In the genomic region with DNA sequence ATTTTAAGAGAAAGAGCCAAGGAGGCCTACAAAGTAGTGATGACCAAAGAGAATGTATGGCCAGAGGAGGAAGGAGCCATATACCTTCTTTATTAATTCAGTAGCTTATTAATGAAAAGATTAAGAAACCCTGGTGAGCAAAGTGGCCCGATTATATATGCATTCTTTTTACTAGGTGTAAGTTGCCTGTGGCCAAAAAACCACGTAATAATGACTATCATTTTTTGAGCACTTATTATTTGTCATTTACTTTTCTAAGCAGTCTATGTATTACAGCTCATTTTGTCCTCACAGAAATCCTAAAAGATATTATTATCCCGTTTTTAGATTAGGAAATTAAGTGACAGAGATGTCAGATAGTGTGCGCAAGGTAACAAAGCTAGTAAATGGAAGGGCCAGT, we compare ENCODE assay signal across 17 cellular contexts. TPM values are rescaled to one million over a fixed set of nuclear protein-coding genes. Genes with fewer than 3 reads are reported as not detected.
A peak's percentile ranks its signal among the peaks of the same experiment; 100 is the strongest.
DNase-seq lines count a peak whose midpoint lies in the region; FAIRE-seq and TF ChIP-seq lines count a peak whose summit lies in the region.
"Had no signal": no experiment of that assay in that cellular context is flagged by ENCODE, and none has a peak within 500 bp of the region (broad histone marks: within the 10 kb centered on the region; RNA-seq: fewer than 3 reads in every experiment).

No MANE protein-coding gene starts in this region.

- H3K79me2 ChIP-seq in Loucy (ENCODE audit: insufficient read depth, low read length), result peaks cover 62% of the 10 kb centered on the region
- peaks cover 58% of the 10 kb centered on the region for H3K79me2 ChIP-seq in keratinocyte (ENCODE audit: control insufficient read depth, insufficient read depth, low read length)

- H3K4me3 ChIP-seq in Loucy (ENCODE audit: low read length, poor library complexity, severe bottlenecking) (no peak overlapping the region), bronchial epithelial cell (ENCODE audit: low read depth, low read length) (no peak overlapping the region), keratinocyte (ENCODE audit: control insufficient read depth in 2 of 3, extremely low read depth in 1 of 3, insufficient read depth in 2 of 3, low read depth in 1 of 3, low read length in 3 of 3) (no peak overlapping the region)

- dilution Hi-C loops in keratinocyte (cut with MboI; ENCODE audit: extremely low pct_ligation_motif_present, low sequenced_read_pairs), result no loop called here

- no peaks in the 10 kb centered on the region for H3K36me3 ChIP-seq in Loucy (ENCODE audit: insufficient read depth, low read length)
- peaks cover 2% of the 10 kb centered on the region for H3K36me3 ChIP-seq in bronchial epithelial cell (ENCODE audit: control insufficient read depth, insufficient read depth, low read length)
- peaks cover 0 to 4% of the 10 kb centered on the region in 2 experiments for H3K36me3 ChIP-seq in keratinocyte (ENCODE audit: control insufficient read depth in 2 of 2, extremely low read depth in 1 of 2, insufficient read depth in 2 of 2, low read length in 2 of 2)

- FAIRE-seq in bronchial epithelial cell (lab: Jason Lieb, UNC) (no peak), keratinocyte (lab: Jason Lieb, UNC) (no peak)
- FAIRE-seq: GM12891, GM19239, H1, HepG2 had no signal

- no peaks in the 10 kb centered on the region for H3F3A ChIP-seq in Loucy (ENCODE audit: low read depth)

- H3K9ac ChIP-seq in Loucy (ENCODE audit: low read depth, low read length, poor library complexity, severe bottlenecking), result no peak overlapping the region
- no peak overlapping the region for H3K9ac ChIP-seq in keratinocyte (ENCODE audit: control insufficient read depth, extremely low read depth, insufficient read depth, low read length)

- H3K4me2 ChIP-seq in Loucy (ENCODE audit: low read depth, low read length, poor library complexity, severe bottlenecking) (peak overlapping the region; percentile 88), keratinocyte (ENCODE audit: control insufficient read depth, extremely low read depth, insufficient read depth, low read depth, low read length) (peak overlapping the region; percentile 30)

- peak; percentile 75 for DNase-seq in bronchial epithelial cell (ENCODE audit: low read depth)
- DNase-seq in keratinocyte (ENCODE audit: low read depth, low spot score), result no peak
- no peak for DNase-seq in AG08395 (ENCODE audit: low spot score)
- no peak for DNase-seq in COR-L47 (lab: John Stamatoyannopoulos, UW)
- no peak for DNase-seq in NCI-H1417 treated with DMSO at 0.1 percent for 48 hours (lab: John Stamatoyannopoulos, UW)
- DNase-seq: AML-193; Calu3; CD4-positive, alpha-beta memory T cell; DMS79 treated with DMSO at 0.1 percent for 48 hours; EL; H9 had no signal

- H2AFZ ChIP-seq in Loucy (ENCODE audit: low read length), result no peak overlapping the region
- no peak overlapping the region for H2AFZ ChIP-seq in keratinocyte (ENCODE audit: control insufficient read depth, low read length)

- TF ChIP-seq CTCF in Loucy (conservative IDR thresholded peaks at IDR 0.05; ENCODE audit: low read length), result no peak
- TF ChIP-seq CTCF in bronchial epithelial cell (IDR thresholded peaks at IDR 0.05; ENCODE audit: insufficient read depth, low read length, severe bottlenecking), result no peak
- TF ChIP-seq CTCF in keratinocyte (optimal IDR thresholded peaks at IDR 0.05 in 1 of 3, IDR thresholded peaks at IDR 0.05 in 1 of 3, conservative IDR thresholded peaks at IDR 0.05 in 1 of 3; ENCODE audit: extremely low read depth in 1 of 3, insufficient read depth in 2 of 3, low read length in 3 of 3), result no peak

- no peaks in the 10 kb centered on the region for H4K20me1 ChIP-seq in Loucy (ENCODE audit: insufficient read depth, low read length, poor library complexity, severe bottlenecking)
- H4K20me1 ChIP-seq in keratinocyte (ENCODE audit: control insufficient read depth, extremely low read depth, insufficient read depth, low read length), result no peaks in the 10 kb centered on the region

- H3K9me1 ChIP-seq in keratinocyte (ENCODE audit: control insufficient read depth, extremely low read depth, insufficient read depth, low read length), result no peaks in the 10 kb centered on the region

- no peaks in the 10 kb centered on the region for H3K9me2 ChIP-seq in Loucy (replicated peaks; ENCODE audit: low read depth, low read length)

- H3K4me1 ChIP-seq in Loucy (ENCODE audit: insufficient read depth, low read length, poor library complexity, severe bottlenecking), result peaks cover 70% of the 10 kb centered on the region
- peaks cover 26% of the 10 kb centered on the region for H3K4me1 ChIP-seq in keratinocyte (ENCODE audit: control insufficient read depth, extremely low read depth, insufficient read depth, low read length)

- H3K27me3 ChIP-seq in Loucy (ENCODE audit: insufficient read depth, low read length, poor library complexity, severe bottlenecking) (no peaks in the 10 kb centered on the region), bronchial epithelial cell (ENCODE audit: control insufficient read depth, insufficient read depth, low read length) (no peaks in the 10 kb centered on the region), keratinocyte (ENCODE audit: control insufficient read depth, extremely low read depth, insufficient read depth, low read length) (no peaks in the 10 kb centered on the region)

- H3K9me3 ChIP-seq in Loucy (ENCODE audit: insufficient read depth, low read depth, low read length) (no peaks in the 10 kb centered on the region), keratinocyte (ENCODE audit: control insufficient read depth, low read depth, low read length) (no peaks in the 10 kb centered on the region)

- H3K27ac ChIP-seq in keratinocyte (ENCODE audit: control insufficient read depth, insufficient read depth, low read length), result no peak overlapping the region
- H3K27ac ChIP-seq: C4-2B had no signal

RNA-seq across cellular contexts. Expression of a gene that starts 3.0 kb away (rescaled TPM):
- 24.7 and 29.8 TPM in 2 replicates for total RNA-seq in bronchial epithelial cell
- polyA plus RNA-seq in keratinocyte, result 16.6 to 31.8 TPM (median 20.5 TPM) in 3 replicates
- polyA plus RNA-seq in keratinocyte (2011; ENCODE audit: low read depth), result 64.7 TPM
- 17.2 and 30.1 TPM in 2 replicates for polyA plus RNA-seq in keratinocyte (2011; cell fraction: cytosol; rRNA removed)
- 10.3 and 16.9 TPM in 2 replicates for polyA plus RNA-seq in keratinocyte (2011; cell fraction: nucleus; rRNA removed)
- polyA plus RNA-seq in keratinocyte (2012; ENCODE audit: low replicate concordance), result 16.2 and 22.2 TPM in 2 replicates
- 5.7 to 39.4 TPM (median 19.8 TPM) in 3 replicates for polyA minus RNA-seq in keratinocyte
- polyA minus RNA-seq in keratinocyte (2011; cell fraction: cytosol; rRNA and poly(A)+ RNA removed), result 8.1 TPM
- polyA minus RNA-seq in keratinocyte (2011; cell fraction: nucleus; rRNA and poly(A)+ RNA removed), result 13.1 and 18.8 TPM in 2 replicates

RNA-seq across cellular contexts. Expression of a gene that starts 3.2 kb away (rescaled TPM):
- total RNA-seq in bronchial epithelial cell, result 21.9 and 26.5 TPM in 2 replicates
- 6.5 to 10.8 TPM (median 7.7 TPM) in 3 replicates for polyA plus RNA-seq in keratinocyte
- polyA plus RNA-seq in keratinocyte (2011; ENCODE audit: low read depth), result 71.2 TPM
- polyA plus RNA-seq in keratinocyte (2011; cell fraction: cytosol; rRNA removed), result 6.0 and 8.9 TPM in 2 replicates
- 7.4 and 9.5 TPM in 2 replicates for polyA plus RNA-seq in keratinocyte (2011; cell fraction: nucleus; rRNA removed)
- polyA plus RNA-seq in keratinocyte (2012; ENCODE audit: low replicate concordance), result 16.6 and 17.7 TPM in 2 replicates
- polyA minus RNA-seq in keratinocyte, result 7.0 to 12.1 TPM (median 11.8 TPM) in 3 replicates
- polyA minus RNA-seq in keratinocyte (2011; cell fraction: cytosol; rRNA and poly(A)+ RNA removed), result 7.5 TPM
- 5.2 and 10.7 TPM in 2 replicates for polyA minus RNA-seq in keratinocyte (2011; cell fraction: nucleus; rRNA and poly(A)+ RNA removed)
